In genomic region chr7:150407588-150408392, GRCh38 we compare ENCODE assay signal across 18 cellular contexts. TPM values are rescaled to one million over a fixed set of nuclear protein-coding genes. Genes with fewer than 3 reads are reported as not detected.
DNase-seq lines count a peak whose midpoint lies in the region; ATAC-seq and TF ChIP-seq lines count a peak whose summit lies in the region.
"Had no signal": no experiment of that assay in that cellular context is flagged by ENCODE, and none has a peak within 500 bp of the region (broad histone marks: within the 10 kb centered on the region; RNA-seq: fewer than 3 reads in every experiment).

No MANE protein-coding gene starts in this region.

- H3K27ac ChIP-seq in right lobe of liver, result peak overlapping the region; percentile 88 to 96 (median 91)
- H3K27ac ChIP-seq in testis, result peak overlapping the region; percentile 96

- TF ChIP-seq CTCF in activated B cell treated with CpG ODN at 0.5 μM for 24 hours (IDR thresholded peaks at IDR 0.05) (no peak), right lobe of liver (IDR thresholded peaks at IDR 0.05) (no peak), testis (IDR thresholded peaks at IDR 0.05) (no peak)

- H3K36me3 ChIP-seq in right lobe of liver (peaks cover 0 to 5% (median 0%) of the 10 kb centered on the region in 4 donors), testis (ENCODE audit: low read depth, missing control alignments) (no peaks in the 10 kb centered on the region)

- H3K4me3 Mint-ChIP-seq in IgD-negative memory B cell (peak overlapping the region in 1 of 4 donors; percentile 78), activated B cell treated with CpG ODN at 0.5 μM for 24 hours (no peak overlapping the region)

- H3K27ac Mint-ChIP-seq in IgD-negative memory B cell, result peak overlapping the region in 2 of 3 donors; percentile 99 to 100
- H3K27ac Mint-ChIP-seq in activated B cell treated with CpG ODN at 0.5 μM for 24 hours, result peak overlapping the region; percentile 99

- CTCF ChIA-PET in activated B cell treated with CpG ODN at 0.5 μM for 24 hours (lab: Charles Lee), result interaction anchor here (0.8 to 4.8 kb wide), 7 partner anchors 13 to 54 kb away, joined by 3 to 19 read pairs (median 6); no protein-coding TSS in a partner anchor

- H3K9me3 ChIP-seq in right lobe of liver, result no peaks in the 10 kb centered on the region
- no peaks in the 10 kb centered on the region for H3K9me3 ChIP-seq in testis
- H3K9me3 ChIP-seq: tibial artery had no signal

- H3K27me3 ChIP-seq in right lobe of liver (no peaks in the 10 kb centered on the region), testis (no peaks in the 10 kb centered on the region)
- H3K27me3 ChIP-seq: tibial artery had no signal

- peaks cover 3% of the 10 kb centered on the region for H3K27me3 Mint-ChIP-seq in IgD-negative memory B cell
- no peaks in the 10 kb centered on the region for H3K27me3 Mint-ChIP-seq in activated B cell treated with CpG ODN at 0.5 μM for 24 hours

- H3K9me3 Mint-ChIP-seq in IgD-negative memory B cell (peaks cover 0 to 2% (median 0%) of the 10 kb centered on the region in 3 donors), activated B cell treated with CpG ODN at 0.5 μM for 24 hours (no peaks in the 10 kb centered on the region)
- H3K9me3 Mint-ChIP-seq: activated T-helper 1 cell treated with anti-CD3 and anti-CD28 coated beads, Interleukin-12 subunit alpha, Interleukin-12 subunit beta, Interleukin-2, Interleukin-4 antibody, amounts not matched to agents 30 ng/mL and 10 ng/mL and 1 ng/mL, durations not matched to agents 14 hours and 24 hours and 36 hours had no signal

- H3K4me3 ChIP-seq in right lobe of liver (no peak overlapping the region), testis (peak overlapping the region; percentile 36 to 58)
- H3K4me3 ChIP-seq: lung, tibial artery had no signal

- ATAC-seq in activated B cell treated with CpG ODN at 0.5 μM for 24 hours (ENCODE audit: low read depth) (no peak), right lobe of liver (no peak)
- ATAC-seq: Panc1, right cardiac atrium had no signal

- TF ChIP-seq POLR2A in right lobe of liver (IDR thresholded peaks at IDR 0.05) (no peak), testis (IDR thresholded peaks at IDR 0.05) (no peak)

- 93% methylated on average over 3 of the region's 91 CpGs for WGBS in right lobe of liver (ENCODE audit: insufficient coverage, low coverage, low lambda C conversion rate, missing lambda C conversion rate)
- 80 to 90% methylated on average over 22 to 85 of the region's 91 CpGs for WGBS in testis, 2 donors

- POLR2A ChIA-PET in activated B cell treated with CpG ODN at 0.5 μM for 24 hours (lab: Charles Lee), result interaction anchor here (0.7 to 13.4 kb wide), 13 partner anchors 24 to 620 kb away, joined by 3 to 421 read pairs (median 4); partner anchors contain the start of genes ABCB8, ACTR3C, LRRC61 and REPIN1

- H3K4me1 ChIP-seq in right lobe of liver, result peaks cover 0 to 23% (median 8%) of the 10 kb centered on the region in 4 donors
- peaks cover 22% of the 10 kb centered on the region for H3K4me1 ChIP-seq in testis

- H3K4me1 Mint-ChIP-seq in IgD-negative memory B cell (peaks cover 19 to 32% (median 30%) of the 10 kb centered on the region in 3 donors), activated B cell treated with CpG ODN at 0.5 μM for 24 hours (peaks cover 69% of the 10 kb centered on the region)

- DNase-seq in activated B cell treated with CpG ODN at 0.5 μM for 24 hours, result no peak
- peak in 1 of 3 donors; percentile 42 for DNase-seq in right lobe of liver
- no peak for DNase-seq in testis
- no peak for DNase-seq in stimulated activated CD4-positive, alpha-beta T cell treated with anti-CD3 and anti-CD28 coated beads, Interleukin-15, amount 100 ng/mL, for 24 hours
- DNase-seq in central memory CD4-positive, alpha-beta T cell, result no peak
- no peak for DNase-seq in H4 (ENCODE audit: low spot score)
- DNase-seq: DMS79 treated with DMSO at 0.1 percent for 48 hours, foreskin melanocyte, NCI-H2107, SW 1271, tibial artery had no signal

- H3K36me3 Mint-ChIP-seq in IgD-negative memory B cell (peaks cover 16% of the 10 kb centered on the region), activated B cell treated with CpG ODN at 0.5 μM for 24 hours (ENCODE audit: low read depth) (peaks cover 46% of the 10 kb centered on the region)

- intact Hi-C loops in activated B cell treated with CpG ODN at 0.5 μM for 24 hours (cut with micrococcal nuclease), result loop anchor here (1.0 to 5.0 kb wide), 3 partner anchors 84 to 825 kb away; partner anchors contain the start of genes ABCB8, ACTR3C, CHPF2 and LRRC61
- intact Hi-C loops in right lobe of liver (cut with DNase I), result no loop called here
- intact Hi-C loops in testis (cut with DNase I; ENCODE audit: low total_unique reads), result loop anchor here (5.0 kb wide), 1 partner anchor 35 kb away; no protein-coding TSS in a partner anchor

RNA-seq across cellular contexts. Expression of gene ZNF775, which starts 28.7 kb away (rescaled TPM):
- 5.1 TPM for polyA plus RNA-seq in IgD-negative memory B cell
- 8.0 and 8.8 TPM in 2 replicates for total RNA-seq in activated B cell treated with CpG ODN at 0.5 μM for 24 hours
- total RNA-seq in right lobe of liver, result 1 to 10 TPM in 3 of 6 experiments, under 1 TPM in 3; 0.44 to 1.6 (median 0.96) TPM
- total RNA-seq in testis, result 10 to 100 TPM; 11.0 to 14.1 TPM
- polyA plus RNA-seq in testis (ENCODE audit: insufficient read depth, low read depth, low replicate concordance), result 5.2 TPM
- total RNA-seq in H4 (2014; rRNA removed; shearing (Covaris generic)), result 0.56 and 0.90 TPM in 2 replicates

RNA-seq across cellular contexts. Expression of gene REPIN1, which starts 39.2 kb away (rescaled TPM):
- polyA plus RNA-seq in IgD-negative memory B cell (118 TPM), testis (ENCODE audit: insufficient read depth, low read depth, low replicate concordance) (45.4 TPM)
- total RNA-seq in activated B cell treated with CpG ODN at 0.5 μM for 24 hours (106 and 116 TPM in 2 replicates), right lobe of liver (100 to 1,000 TPM in 2 of 6 experiments, 10 to 100 TPM in 4; 56.2 to 133 (median 73.5) TPM), testis (10 to 100 TPM; 59.1 to 73.9 TPM)
- 40.4 and 48.3 TPM in 2 replicates for total RNA-seq in H4 (2014; rRNA removed; shearing (Covaris generic))

RNA-seq across cellular contexts. Expression of gene GIMAP8, which starts 42.6 kb away (rescaled TPM):
- 1.4 TPM for polyA plus RNA-seq in IgD-negative memory B cell
- total RNA-seq in activated B cell treated with CpG ODN at 0.5 μM for 24 hours, result 0.22 TPM in 1 of 2 replicates, not detected in the other
- 1 to 10 TPM; 2.7 to 10.0 (median 6.2) TPM for total RNA-seq in right lobe of liver
- total RNA-seq in testis, result 1 to 10 TPM; 3.8 TPM
- 6.8 TPM for polyA plus RNA-seq in testis (ENCODE audit: insufficient read depth, low read depth, low replicate concordance)
- not detected in 2 replicates for total RNA-seq in H4 (2014; rRNA removed; shearing (Covaris generic))
- total RNA-seq: IMR-90 had no signal
- polyA plus RNA-seq: BJ, IMR-90 had no signal

Comparison
In these comparisons a context has a peak if more than half of its experiments do, and no peak if none do; other contexts are left out.
1. H3K4me3 ChIP-seq: peak in testis (2 of 2); none in right lobe of liver (0 of 3).
2. intact Hi-C loops: an anchor here in activated B cell treated with CpG ODN at 0.5 μM for 24 hours (1.0 to 5.0 kb wide) and testis (5.0 kb wide); none called in right lobe of liver.